In the genomic region with DNA sequence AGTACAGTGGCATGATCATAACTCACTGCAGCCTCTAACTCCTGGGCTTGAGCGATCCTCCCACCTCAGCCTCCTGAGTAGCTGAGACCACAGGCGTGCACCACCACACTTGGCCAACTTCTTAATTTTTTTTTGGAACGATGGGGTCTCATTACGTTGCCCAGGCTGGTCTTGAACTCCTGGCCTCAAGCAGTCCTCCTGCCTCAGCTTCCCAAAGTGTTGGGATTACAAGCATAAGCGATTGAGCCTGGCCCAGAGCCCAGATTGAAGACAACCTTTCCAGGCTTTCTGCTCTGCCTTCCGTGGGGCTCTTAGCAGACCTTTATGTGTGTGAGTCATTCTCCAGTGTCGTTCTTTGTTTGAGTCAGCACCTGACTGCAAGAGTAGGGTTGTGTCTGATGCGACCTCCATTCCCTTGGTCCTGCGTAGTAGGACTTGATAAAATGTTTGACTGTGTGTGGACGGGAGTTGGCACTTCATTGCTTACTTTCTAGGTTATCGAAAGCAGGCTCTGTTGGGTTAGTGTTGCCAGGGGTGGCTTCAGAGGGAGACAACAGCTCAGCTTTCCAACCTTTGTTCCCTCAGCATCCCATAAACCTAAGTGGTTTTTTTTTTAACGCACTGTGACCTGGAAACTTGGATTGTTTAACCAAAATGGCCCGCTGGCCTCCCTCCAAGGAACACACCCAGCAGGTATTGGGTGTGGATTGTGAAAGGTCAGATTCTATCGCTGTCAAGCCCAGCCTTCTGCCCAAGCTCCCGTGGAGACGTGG, we compare ENCODE assay signal across 10 cellular contexts. TPM values are rescaled to one million over a fixed set of nuclear protein-coding genes. Genes with fewer than 3 reads are reported as not detected.
DNase-seq lines count a peak whose midpoint lies in the region; ATAC-seq and TF ChIP-seq lines count a peak whose summit lies in the region.
"Had no signal": no experiment of that assay in that cellular context is flagged by ENCODE, and none has a peak within 500 bp of the region (broad histone marks: within the 10 kb centered on the region; RNA-seq: fewer than 3 reads in every experiment).

No MANE protein-coding gene starts in this region.

- peaks cover 0 to 29% (median 0%) of the 10 kb centered on the region in 3 donors for H3K36me3 ChIP-seq in Peyer's patch
- H3K36me3 ChIP-seq: uterus had no signal

- H3K27ac Mint-ChIP-seq in HFFc6 (peak overlapping the region; percentile 52), T-helper 17 cell (no peak overlapping the region)

- no peaks in the 10 kb centered on the region for H3K9me3 Mint-ChIP-seq in HFFc6

- no peak for TF ChIP-seq POLR2A in Peyer's patch (IDR thresholded peaks at IDR 0.05)

- H3K36me3 Mint-ChIP-seq in HFFc6 (ENCODE audit: low read depth) = peaks cover 23% of the 10 kb centered on the region
- peaks cover 4% of the 10 kb centered on the region for H3K36me3 Mint-ChIP-seq in T-helper 17 cell (ENCODE audit: low read depth)

- H3K9me3 ChIP-seq in Peyer's patch = no peaks in the 10 kb centered on the region
- H3K9me3 ChIP-seq in T-helper 17 cell (ENCODE audit: control insufficient read depth, low read length, poor library complexity, severe bottlenecking) = no peaks in the 10 kb centered on the region
- H3K9me3 ChIP-seq: HAP-1, uterus had no signal

- H3K27me3 ChIP-seq in Peyer's patch = no peaks in the 10 kb centered on the region
- H3K27me3 ChIP-seq: uterus had no signal

- peaks cover 8% of the 10 kb centered on the region for H3K4me1 Mint-ChIP-seq in HFFc6 (ENCODE audit: low read depth)
- H3K4me1 Mint-ChIP-seq in T-helper 17 cell = peaks cover 4% of the 10 kb centered on the region

- peaks cover 0 to 19% (median 0%) of the 10 kb centered on the region in 4 donors for H3K4me1 ChIP-seq in Peyer's patch
- H3K4me1 ChIP-seq: HAP-1, uterus had no signal

- ATAC-seq in T-helper 17 cell = no peak
- no peak for ATAC-seq in GM18519 (IDR thresholded peaks at IDR 0.05; ENCODE audit: low FRiP score, unreplicated experiment)
- ATAC-seq in HG02973 (IDR thresholded peaks at IDR 0.05; ENCODE audit: unreplicated experiment) = no peak

- peak; percentile 28 for DNase-seq in HFFc6
- peak in 2 of 3 donors; percentile 93 for DNase-seq in Peyer's patch
- DNase-seq in fibroblast of mammary gland (ENCODE audit: low read depth) = peak; percentile 63
- DNase-seq in stimulated activated CD4-positive, alpha-beta T cell treated with anti-CD3 and anti-CD28 coated beads, Interleukin-2, amount 100 ng/mL, for 24 hours = peak; percentile 30 to 40
- DNase-seq in T-helper 17 cell = no peak
- DNase-seq in amygdala (lab: John Stamatoyannopoulos, UW) = no peak
- DNase-seq: uterus had no signal

- H3K4me3 ChIP-seq in Peyer's patch = no peak overlapping the region
- no peak overlapping the region for H3K4me3 ChIP-seq in fibroblast of mammary gland (ENCODE audit: control insufficient read depth, low read depth, low read length)
- H3K4me3 ChIP-seq: HAP-1, uterus had no signal

- H3K4me3 Mint-ChIP-seq in HFFc6 (no peak overlapping the region), T-helper 17 cell (no peak overlapping the region)

- peak overlapping the region in 3 of 4 donors; percentile 47 to 81 (median 79) for H3K27ac ChIP-seq in Peyer's patch
- H3K27ac ChIP-seq: uterus had no signal

- no peaks in the 10 kb centered on the region; the same call in 1 of the 2 replicates for H3K27me3 Mint-ChIP-seq in HFFc6 (ENCODE audit: insufficient read depth)
- no peaks in the 10 kb centered on the region for H3K27me3 Mint-ChIP-seq in T-helper 17 cell

- no peak for TF ChIP-seq CTCF in HFFc6 (IDR thresholded peaks at IDR 0.05)
- no peak for TF ChIP-seq CTCF in Peyer's patch (IDR thresholded peaks at IDR 0.05)
- TF ChIP-seq CTCF in fibroblast of mammary gland (conservative IDR thresholded peaks at IDR 0.05; ENCODE audit: control insufficient read depth, insufficient read depth, low read depth, low read length) = no peak

RNA-seq across cellular contexts. Expression of a gene that starts 26.4 kb away (rescaled TPM):
- 10 to 100 TPM; 21.5 to 26.6 (median 23.5) TPM for total RNA-seq in HFFc6 (2021; fragmentation: NEBNext Ultra II Directional; extraction: Animal tissue kit (Norgen Biotek cat#: 25700))
- total RNA-seq in Peyer's patch (10 to 100 TPM; 26.9 to 46.4 (median 36.1) TPM), T-helper 17 cell (10 to 100 TPM; 14.4 to 14.7 TPM)

Comparison
In these comparisons a context has a peak if more than half of its experiments do, and no peak if none do; other contexts are left out.
1. DNase-seq: peak in HFFc6 (single experiment), Peyer's patch (2 of 3), fibroblast of mammary gland (single experiment) and stimulated activated CD4-positive, alpha-beta T cell treated with anti-CD3 and anti-CD28 coated beads, Interleukin-2, amount 100 ng/mL, for 24 hours (2 of 2); none in T-helper 17 cell (0 of 3) and amygdala (0 of 56).